Comparison of ENCODE assay signal across 11 cellular contexts in genomic region chr12:98439471-98440164, GRCh38.
DNase-seq lines count a peak whose midpoint lies in the region; ATAC-seq and TF ChIP-seq lines count a peak whose summit lies in the region.
"Had no signal": no experiment of that assay in that cellular context is flagged by ENCODE, and none has a peak within 500 bp of the region (broad histone marks: within the 10 kb centered on the region; RNA-seq: fewer than 3 reads in every experiment).

No MANE protein-coding gene starts in this region.

- H3K4me3 Mint-ChIP-seq in brain, result no peak overlapping the region
- H3K4me3 Mint-ChIP-seq in activated T-cell treated with anti-CD3 and anti-CD28 coated beads, Interleukin-2, amount 50 U/mL, for 24 hours, result no peak overlapping the region
- H3K4me3 Mint-ChIP-seq: central memory CD8-positive, alpha-beta T cell had no signal

- peaks cover 16% of the 10 kb centered on the region for H3K27me3 Mint-ChIP-seq in brain
- peaks cover 62% of the 10 kb centered on the region for H3K27me3 Mint-ChIP-seq in activated T-cell treated with anti-CD3 and anti-CD28 coated beads, Interleukin-2, amount 50 U/mL, for 24 hours

- no peak for TF ChIP-seq CTCF in NB4 (IDR thresholded peaks at IDR 0.05; ENCODE audit: low read depth, low read length)
- TF ChIP-seq CTCF in brain (conservative IDR thresholded peaks at IDR 0.05), result no peak

- peak; percentile 63 for ATAC-seq in left lobe of liver

- peak overlapping the region; percentile 58 for H3K27ac ChIP-seq in substantia nigra (ENCODE audit: low read depth, low read length, poor library complexity, severe bottlenecking)

- DNase-seq in NB4 (ENCODE audit: low read depth) (peak; percentile 87), left lobe of liver (ENCODE audit: low spot score) (no peak), substantia nigra (lab: John Stamatoyannopoulos, UW) (no peak), NCI-H2196 treated with DMSO at 0.1 percent for 48 hours (lab: John Stamatoyannopoulos, UW; ENCODE audit: unreplicated experiment) (no peak), NCI-H1436 treated with DMSO at 0.1 percent for 48 hours (lab: John Stamatoyannopoulos, UW) (no peak)
- no peak for DNase-seq in activated T-cell treated with anti-CD3 and anti-CD28 coated beads, Interleukin-2, amount 50 U/mL, for 24 hours
- DNase-seq in activated effector memory CD4-positive, alpha-beta T cell treated with anti-CD3 and anti-CD28 coated beads, Interleukin-2, amount 50 U/mL, for 16 hours, result no peak
- DNase-seq: activated CD4-positive, alpha-beta T cell treated with anti-CD3 and anti-CD28 coated beads for 1 hour; NCI-H526 treated with DMSO at 0.1 percent for 48 hours had no signal

- peak overlapping the region in 3 of 5 experiments; percentile 23 to 86 (median 57) for H3K27ac Mint-ChIP-seq in brain
- H3K27ac Mint-ChIP-seq in activated T-cell treated with anti-CD3 and anti-CD28 coated beads, Interleukin-2, amount 50 U/mL, for 24 hours, result no peak overlapping the region

- H3K36me3 Mint-ChIP-seq in brain, result no peaks in the 10 kb centered on the region
- no peaks in the 10 kb centered on the region for H3K36me3 Mint-ChIP-seq in activated T-cell treated with anti-CD3 and anti-CD28 coated beads, Interleukin-2, amount 50 U/mL, for 24 hours (ENCODE audit: low read depth)

- peaks cover 12% of the 10 kb centered on the region for H3K4me1 Mint-ChIP-seq in brain
- H3K4me1 Mint-ChIP-seq in activated T-cell treated with anti-CD3 and anti-CD28 coated beads, Interleukin-2, amount 50 U/mL, for 24 hours (ENCODE audit: low read depth), result peaks cover 6% of the 10 kb centered on the region
- H3K4me1 Mint-ChIP-seq: central memory CD8-positive, alpha-beta T cell had no signal

- H3K9me3 Mint-ChIP-seq in brain, result peaks cover 8 to 19% (median 15%) of the 10 kb centered on the region in 5 experiments
- peaks cover 9% of the 10 kb centered on the region for H3K9me3 Mint-ChIP-seq in activated T-cell treated with anti-CD3 and anti-CD28 coated beads, Interleukin-2, amount 50 U/mL, for 24 hours
- H3K9me3 Mint-ChIP-seq: central memory CD8-positive, alpha-beta T cell had no signal

- TF ChIP-seq POLR2A in NB4 (IDR thresholded peaks at IDR 0.05; ENCODE audit: extremely low read depth, insufficient read length), result no peak

- H3K4me3 ChIP-seq in NB4 (ENCODE audit: low read depth, low read length), result peak overlapping the region; percentile 8
